ENCODE assay signal across 22 cellular contexts in the genomic region with DNA sequence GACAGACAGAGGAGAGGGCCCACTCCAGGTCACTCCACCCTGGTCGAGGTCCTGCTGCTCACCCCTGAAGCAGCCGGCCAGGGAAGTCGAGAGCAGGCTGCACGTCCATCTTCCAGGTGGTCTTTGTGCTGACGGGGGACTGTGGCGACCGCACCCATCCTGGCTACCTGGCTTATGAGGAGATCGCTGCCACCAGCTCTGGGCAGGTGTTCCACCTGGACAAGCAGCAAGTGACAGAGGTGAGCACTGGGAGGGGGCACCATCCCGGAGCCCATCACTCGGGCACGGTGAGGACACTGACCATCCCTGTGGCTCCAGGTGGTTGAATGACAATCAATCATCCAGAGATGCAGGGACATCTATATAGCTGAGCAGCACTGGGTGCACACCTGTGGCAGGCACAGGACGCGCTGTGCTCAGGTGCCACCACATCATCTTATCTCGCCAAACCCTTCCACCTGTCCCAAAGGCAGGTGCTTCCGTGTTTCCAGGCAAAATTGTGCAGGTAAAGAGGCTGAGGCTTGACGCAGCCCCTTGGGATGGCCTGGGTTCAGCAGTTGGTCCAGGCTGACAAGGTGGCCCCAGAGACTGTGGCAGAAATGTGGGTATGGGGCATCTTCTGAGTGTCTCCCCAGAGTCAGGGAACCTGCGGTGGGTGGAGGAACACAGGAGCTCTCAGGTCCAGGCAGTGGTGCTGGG. TPM values are rescaled to one million over a fixed set of nuclear protein-coding genes. Genes with fewer than 3 reads are reported as not detected.
A peak's percentile ranks its signal among the peaks of the same experiment; 100 is the strongest.
DNase-seq lines count a peak whose midpoint lies in the region; ATAC-seq and TF ChIP-seq lines count a peak whose summit lies in the region.
"Had no signal": no experiment of that assay in that cellular context is flagged by ENCODE, and none has a peak within 500 bp of the region (broad histone marks: within the 10 kb centered on the region; RNA-seq: fewer than 3 reads in every experiment).

No MANE protein-coding gene starts in this region.

- ATAC-seq in heart left ventricle = no peak
- no peak for ATAC-seq in left cardiac atrium
- no peak for ATAC-seq in lung (ENCODE audit: insufficient read depth, low FRiP score)
- peak; percentile 3 for ATAC-seq in stimulated activated memory B cell treated with anti-CD40 and anti-IgM and Interleukin-4, amounts not matched to agents 10 μg/mL and 1 μg/mL and 100 μg/mL, for 72 hours
- no peak for ATAC-seq in HG03159 (IDR thresholded peaks at IDR 0.05; ENCODE audit: unreplicated experiment)
- ATAC-seq: PC-3 had no signal

- peaks cover 0 to 23% (median 2%) of the 10 kb centered on the region in 9 donors for H3K27me3 ChIP-seq in heart left ventricle
- H3K27me3 ChIP-seq in esophagus muscularis mucosa = no peaks in the 10 kb centered on the region
- no peaks in the 10 kb centered on the region for H3K27me3 ChIP-seq in lung (ENCODE audit: control insufficient read depth, insufficient read depth)

- no peaks in the 10 kb centered on the region for H3K4me1 Mint-ChIP-seq in stimulated activated memory B cell treated with anti-CD40 and anti-IgM and Interleukin-4, amounts not matched to agents 10 μg/mL and 1 μg/mL and 100 μg/mL, for 72 hours
- H3K4me1 Mint-ChIP-seq in activated naive CD8-positive, alpha-beta T cell treated with anti-CD3 and anti-CD28 coated beads for 36 hours = no peaks in the 10 kb centered on the region
- H3K4me1 Mint-ChIP-seq in mesothelial cell of epicardium = peaks cover 50% of the 10 kb centered on the region
- H3K4me1 Mint-ChIP-seq: IgD-negative memory B cell had no signal

- 87 to 91% (median 88%) methylated on average over 16 to 17 of the region's 17 CpGs for WGBS in heart left ventricle, 4 donors
- 82% methylated on average over 11 of the region's 17 CpGs for WGBS in esophagus muscularis mucosa
- WGBS in lung, 2 donors = 85 to 88% methylated on average over 17 of the region's 17 CpGs

- no peak for TF ChIP-seq POLR2A in heart left ventricle (IDR thresholded peaks at IDR 0.05)
- no peak for TF ChIP-seq POLR2A in esophagus muscularis mucosa (IDR thresholded peaks at IDR 0.05; ENCODE audit: low read depth)

- H3K9me3 Mint-ChIP-seq in stimulated activated memory B cell treated with anti-CD40 and anti-IgM and Interleukin-4, amounts not matched to agents 10 μg/mL and 1 μg/mL and 100 μg/mL, for 72 hours = no peaks in the 10 kb centered on the region
- no peaks in the 10 kb centered on the region for H3K9me3 Mint-ChIP-seq in activated naive CD8-positive, alpha-beta T cell treated with anti-CD3 and anti-CD28 coated beads for 36 hours
- no peaks in the 10 kb centered on the region for H3K9me3 Mint-ChIP-seq in mesothelial cell of epicardium
- H3K9me3 Mint-ChIP-seq: IgD-negative memory B cell had no signal

- peak overlapping the region in 10 of 12 donors; percentile 52 to 89 (median 72) for H3K27ac ChIP-seq in heart left ventricle
- H3K27ac ChIP-seq in esophagus muscularis mucosa (replicated peaks in 1 of 4) = peak overlapping the region; percentile 2 to 67 (median 45)
- H3K27ac ChIP-seq in lung (ENCODE audit: low read depth in 1 of 2, low read length in 1 of 2) = peak overlapping the region; percentile 26 to 53
- H3K27ac ChIP-seq: 22Rv1 had no signal

- peaks cover 72% of the 10 kb centered on the region for H3K27me3 Mint-ChIP-seq in stimulated activated memory B cell treated with anti-CD40 and anti-IgM and Interleukin-4, amounts not matched to agents 10 μg/mL and 1 μg/mL and 100 μg/mL, for 72 hours
- H3K27me3 Mint-ChIP-seq in activated naive CD8-positive, alpha-beta T cell treated with anti-CD3 and anti-CD28 coated beads for 36 hours = peaks cover 19% of the 10 kb centered on the region
- H3K27me3 Mint-ChIP-seq in mesothelial cell of epicardium (ENCODE audit: low read depth) = peaks cover 24% of the 10 kb centered on the region

- H3K9me3 ChIP-seq in heart left ventricle = no peaks in the 10 kb centered on the region
- no peaks in the 10 kb centered on the region for H3K9me3 ChIP-seq in esophagus muscularis mucosa
- no peaks in the 10 kb centered on the region for H3K9me3 ChIP-seq in lung (ENCODE audit: control insufficient read depth in 2 of 2, insufficient read depth in 1 of 2, low read length in 1 of 2)

- no peak overlapping the region for H3K4me3 Mint-ChIP-seq in stimulated activated memory B cell treated with anti-CD40 and anti-IgM and Interleukin-4, amounts not matched to agents 10 μg/mL and 1 μg/mL and 100 μg/mL, for 72 hours
- H3K4me3 Mint-ChIP-seq in activated naive CD8-positive, alpha-beta T cell treated with anti-CD3 and anti-CD28 coated beads for 36 hours = no peak overlapping the region
- H3K4me3 Mint-ChIP-seq in mesothelial cell of epicardium = no peak overlapping the region
- H3K4me3 Mint-ChIP-seq: IgD-negative memory B cell had no signal

- no peaks in the 10 kb centered on the region for H3K36me3 ChIP-seq in heart left ventricle
- peaks cover 0 to 8% (median 4%) of the 10 kb centered on the region in 4 donors for H3K36me3 ChIP-seq in esophagus muscularis mucosa
- H3K36me3 ChIP-seq in lung (ENCODE audit: control insufficient read depth in 2 of 2, insufficient read depth in 2 of 2, low read length in 2 of 2) = no peaks in the 10 kb centered on the region

- H3K4me3 ChIP-seq in heart left ventricle = no peak overlapping the region
- no peak overlapping the region for H3K4me3 ChIP-seq in esophagus muscularis mucosa
- H3K4me3 ChIP-seq in lung = no peak overlapping the region

- TF ChIP-seq CTCF in heart left ventricle (IDR thresholded peaks at IDR 0.05) = no peak
- no peak for TF ChIP-seq CTCF in esophagus muscularis mucosa (IDR thresholded peaks at IDR 0.05)
- no peak for TF ChIP-seq CTCF in lung (IDR thresholded peaks at IDR 0.05; ENCODE audit: control extremely low read depth, extremely low read depth)
- no peak for TF ChIP-seq CTCF in mesothelial cell of epicardium (IDR thresholded peaks at IDR 0.05; ENCODE audit: unreplicated experiment)

- H3K4me1 ChIP-seq in heart left ventricle (peaks cover 0 to 69% (median 18%) of the 10 kb centered on the region in 12 donors), esophagus muscularis mucosa (peaks cover 33 to 88% (median 79%) of the 10 kb centered on the region in 4 donors), lung (ENCODE audit: control insufficient read depth in 2 of 2, insufficient read depth in 2 of 2, low read length in 2 of 2) (peaks cover 2 to 8% of the 10 kb centered on the region in 2 donors)

- no peaks in the 10 kb centered on the region for H3K36me3 Mint-ChIP-seq in stimulated activated memory B cell treated with anti-CD40 and anti-IgM and Interleukin-4, amounts not matched to agents 10 μg/mL and 1 μg/mL and 100 μg/mL, for 72 hours
- no peaks in the 10 kb centered on the region for H3K36me3 Mint-ChIP-seq in activated naive CD8-positive, alpha-beta T cell treated with anti-CD3 and anti-CD28 coated beads for 36 hours
- H3K36me3 Mint-ChIP-seq in mesothelial cell of epicardium = no peaks in the 10 kb centered on the region

- no peak overlapping the region for H3K27ac Mint-ChIP-seq in stimulated activated memory B cell treated with anti-CD40 and anti-IgM and Interleukin-4, amounts not matched to agents 10 μg/mL and 1 μg/mL and 100 μg/mL, for 72 hours
- H3K27ac Mint-ChIP-seq in activated naive CD8-positive, alpha-beta T cell treated with anti-CD3 and anti-CD28 coated beads for 36 hours = no peak overlapping the region
- no peak overlapping the region for H3K27ac Mint-ChIP-seq in mesothelial cell of epicardium
- H3K27ac Mint-ChIP-seq: IgD-negative memory B cell had no signal

- DNase-seq in heart left ventricle (peak in 2 of 5 donors; percentile 5 to 27), left cardiac atrium (no peak), esophagus muscularis mucosa (ENCODE audit: extremely low spot score) (no peak), lung (ENCODE audit: low spot score) (no peak), mesothelial cell of epicardium (ENCODE audit: low spot score in 2 of 2, unreplicated experiment in 2 of 2) (no peak)
- DNase-seq in activated naive CD8-positive, alpha-beta T cell treated with anti-CD3 and anti-CD28 coated beads for 36 hours = no peak
- DNase-seq: COR-L47, DMS 273 treated with DMSO at 0.1 percent for 48 hours, DND-41, H7, Karpas-422, NCI-H1417 treated with DMSO at 0.1 percent for 48 hours, NCI-H187 treated with DMSO at 0.1 percent for 48 hours, NCI-H2227 treated with DMSO at 0.1 percent for 48 hours, NCI-H524, PC-3, RPMI8226 had no signal

- intact Hi-C loops in heart left ventricle (cut with DNase I) (no loop called here), left cardiac atrium (cut with DNase I) (no loop called here), esophagus muscularis mucosa (cut with DNase I) (no loop called here)

- no peak for TF ChIP-seq EP300 in esophagus muscularis mucosa (IDR thresholded peaks at IDR 0.05)

RNA-seq across cellular contexts. Expression of gene HMCN2, which starts 20.7 kb away (rescaled TPM):
- 10 to 100 TPM in 1 of 9 donors, 1 to 10 TPM in 8; 2.3 to 10.4 (median 3.8) TPM for total RNA-seq in heart left ventricle
- polyA plus RNA-seq in heart left ventricle = 1 to 10 TPM; 4.3 to 4.4 TPM
- 1 to 10 TPM; 4.6 to 6.0 TPM for total RNA-seq in left cardiac atrium
- 10 to 100 TPM in 3 of 4 donors, 1 to 10 TPM in 1; 9.1 to 38.6 (median 12.5) TPM for total RNA-seq in esophagus muscularis mucosa
- 1 to 10 TPM; 4.7 to 5.2 TPM for total RNA-seq in lung
- 1 to 10 TPM; 2.1 to 2.6 TPM for polyA plus RNA-seq in lung
- not detected for total RNA-seq in activated naive CD8-positive, alpha-beta T cell treated with anti-CD3 and anti-CD28 coated beads for 36 hours
- total RNA-seq in mesothelial cell of epicardium = 5.8 to 6.5 TPM (median 6.0 TPM) in 3 replicates
- total RNA-seq: MCF 10A had no signal
- polyA plus RNA-seq: IgD-negative memory B cell had no signal
